Comparison of ENCODE assay signal across 1 cellular context in genomic region chr1:201447911-201448871, GRCh38.
TF ChIP-seq lines count a peak whose summit lies in the region.

No MANE protein-coding gene starts in this region.

TF ChIP-seq in K562, 482 proteins besides CTCF, POLR2A, EP300 and RAD21 (continued from another document):
- TF ChIP-seq HMBOX1 (IDR thresholded peaks at IDR 0.05) (no peak), NEUROD1 (IDR thresholded peaks at IDR 0.05; ENCODE audit: borderline replicate concordance, low read depth, low read length, partially characterized antibody) (no peak), YY1 (IDR thresholded peaks at IDR 0.05; ENCODE audit: borderline replicate concordance in 1 of 3, control insufficient read depth in 1 of 3, extremely low read depth in 1 of 3, insufficient read depth in 3 of 3, insufficient read length in 1 of 3, insufficient replicate concordance in 2 of 3, low read depth in 1 of 3, low read length in 2 of 3) (peak in 2 of 3 experiments; percentile 23 to 37), TFAM (CRISPR knock-in tag; conservative IDR thresholded peaks at IDR 0.05) (no peak), DLX4 (CRISPR knock-in tag; IDR thresholded peaks at IDR 0.05) (no peak), XRCC5 (IDR thresholded peaks at IDR 0.05; ENCODE audit: low read depth, low read length) (peak; percentile 74; the same call in 1 of the 2 replicates), ZNF511 (CRISPR knock-in tag; IDR thresholded peaks at IDR 0.05) (peak; percentile 53; the same call in 1 of the 2 replicates), POLR2H (tag; IDR thresholded peaks at IDR 0.05; ENCODE audit: low read depth) (no peak), NFATC3 (IDR thresholded peaks at IDR 0.05) (no peak), ILK (tag; IDR thresholded peaks at IDR 0.05; ENCODE audit: borderline replicate concordance, low read depth) (no peak), ARID2 (IDR thresholded peaks at IDR 0.05) (0 out of 2 replicates have a peak, but pooled peaks have one; percentile 20), ZNF239 (CRISPR knock-in tag; IDR thresholded peaks at IDR 0.05) (no peak), DPF2 (IDR thresholded peaks at IDR 0.05) (no peak), ETV1 (tag; conservative IDR thresholded peaks at IDR 0.05; ENCODE audit: low read depth) (peak; percentile 93), BRCA1 (IDR thresholded peaks at IDR 0.05) (no peak), BRCA1 (CRISPR knock-in tag; IDR thresholded peaks at IDR 0.05) (no peak), BRD9 (IDR thresholded peaks at IDR 0.05; ENCODE audit: low read depth, partially characterized antibody) (no peak), PML (IDR thresholded peaks at IDR 0.05; ENCODE audit: low read length) (no peak), ETV5 (CRISPR knock-in tag; IDR thresholded peaks at IDR 0.05; ENCODE audit: low read depth) (peak; percentile 97), PHB2 (IDR thresholded peaks at IDR 0.05; ENCODE audit: low read depth) (no peak), ZNF445 (CRISPR knock-in tag; IDR thresholded peaks at IDR 0.05; ENCODE audit: low read depth) (no peak), SMAD1 (IDR thresholded peaks at IDR 0.05; ENCODE audit: low read depth, low read length, partially characterized antibody) (no peak), MAZ (CRISPR knock-in tag; conservative IDR thresholded peaks at IDR 0.05 in 1 of 2, IDR thresholded peaks at IDR 0.05 in 1 of 2) (peak; percentile 64 to 71; a peak in 3 of 4 replicates), ZNF830 (CRISPR knock-in tag; IDR thresholded peaks at IDR 0.05) (no peak), TAL1 (IDR thresholded peaks at IDR 0.05) (no peak), NR0B1 (IDR thresholded peaks at IDR 0.05; ENCODE audit: partially characterized antibody) (no peak)
- TF ChIP-seq, protein P1, sequence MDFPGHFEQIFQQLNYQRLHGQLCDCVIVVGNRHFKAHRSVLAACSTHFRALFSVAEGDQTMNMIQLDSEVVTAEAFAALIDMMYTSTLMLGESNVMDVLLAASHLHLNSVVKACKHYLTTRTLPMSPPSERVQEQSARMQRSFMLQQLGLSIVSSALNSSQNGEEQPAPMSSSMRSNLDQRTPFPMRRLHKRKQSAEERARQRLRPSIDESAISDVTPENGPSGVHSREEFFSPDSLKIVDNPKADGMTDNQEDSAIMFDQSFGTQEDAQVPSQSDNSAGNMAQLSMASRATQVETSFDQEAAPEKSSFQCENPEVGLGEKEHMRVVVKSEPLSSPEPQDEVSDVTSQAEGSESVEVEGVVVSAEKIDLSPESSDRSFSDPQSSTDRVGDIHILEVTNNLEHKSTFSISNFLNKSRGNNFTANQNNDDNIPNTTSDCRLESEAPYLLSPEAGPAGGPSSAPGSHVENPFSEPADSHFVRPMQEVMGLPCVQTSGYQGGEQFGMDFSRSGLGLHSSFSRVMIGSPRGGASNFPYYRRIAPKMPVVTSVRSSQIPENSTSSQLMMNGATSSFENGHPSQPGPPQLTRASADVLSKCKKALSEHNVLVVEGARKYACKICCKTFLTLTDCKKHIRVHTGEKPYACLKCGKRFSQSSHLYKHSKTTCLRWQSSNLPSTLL (IDR thresholded peaks at IDR 0.05) = no peak
- TF ChIP-seq, protein P2, sequence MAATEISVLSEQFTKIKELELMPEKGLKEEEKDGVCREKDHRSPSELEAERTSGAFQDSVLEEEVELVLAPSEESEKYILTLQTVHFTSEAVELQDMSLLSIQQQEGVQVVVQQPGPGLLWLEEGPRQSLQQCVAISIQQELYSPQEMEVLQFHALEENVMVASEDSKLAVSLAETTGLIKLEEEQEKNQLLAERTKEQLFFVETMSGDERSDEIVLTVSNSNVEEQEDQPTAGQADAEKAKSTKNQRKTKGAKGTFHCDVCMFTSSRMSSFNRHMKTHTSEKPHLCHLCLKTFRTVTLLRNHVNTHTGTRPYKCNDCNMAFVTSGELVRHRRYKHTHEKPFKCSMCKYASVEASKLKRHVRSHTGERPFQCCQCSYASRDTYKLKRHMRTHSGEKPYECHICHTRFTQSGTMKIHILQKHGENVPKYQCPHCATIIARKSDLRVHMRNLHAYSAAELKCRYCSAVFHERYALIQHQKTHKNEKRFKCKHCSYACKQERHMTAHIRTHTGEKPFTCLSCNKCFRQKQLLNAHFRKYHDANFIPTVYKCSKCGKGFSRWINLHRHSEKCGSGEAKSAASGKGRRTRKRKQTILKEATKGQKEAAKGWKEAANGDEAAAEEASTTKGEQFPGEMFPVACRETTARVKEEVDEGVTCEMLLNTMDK (IDR thresholded peaks at IDR 0.05; ENCODE audit: borderline replicate concordance, insufficient read depth, low read depth, low read length, poor library complexity, severe bottlenecking) = peak; percentile 78
